Comparison of ENCODE assay signal across 28 cellular contexts in genomic region chr5:142465476-142465875, GRCh38.
"Had no signal": no experiment of that assay in that cellular context is flagged by ENCODE, and none has a peak within 500 bp of the region (broad histone marks: within the 10 kb centered on the region; RNA-seq: fewer than 3 reads in every experiment).

No MANE protein-coding gene starts in this region.

- H3K9me3 Mint-ChIP-seq: activated naive CD4-positive, alpha-beta T cell treated with anti-CD3 and anti-CD28 coated beads, Interleukin-2, amount 50 U/mL, for 72 hours; neural crest cell; stimulated activated naive B cell treated with anti-CD40 and anti-IgM and Interleukin-4, amounts not matched to agents 10 μg/mL and 1 μg/mL and 100 μg/mL, for 72 hours had no signal

- H3K9me3 ChIP-seq: gastrocnemius medialis, right atrium auricular region, transverse colon had no signal

- H3K27ac Mint-ChIP-seq: activated CD4-positive, alpha-beta T cell treated with anti-CD3 and anti-CD28 coated beads for 36 hours; activated CD8-positive, alpha-beta memory T cell treated with anti-CD3 and anti-CD28 coated beads, Interleukin-2, amount 10 ng/mL, durations not matched to agents 7 days and 5 days; activated CD8-positive, alpha-beta T cell treated with anti-CD3 and anti-CD28 coated beads, Interleukin-2, amount 10 ng/mL, durations not matched to agents 7 days and 5 days; activated naive CD4-positive, alpha-beta T cell treated with anti-CD3 and anti-CD28 coated beads, Interleukin-2, amount 50 U/mL, for 72 hours; naive thymus-derived CD4-positive, alpha-beta T cell; stimulated activated naive B cell treated with anti-CD40 and anti-IgM and Interleukin-4, amounts not matched to agents 10 μg/mL and 1 μg/mL and 100 μg/mL, for 72 hours; T-helper 17 cell had no signal

- H3K4me3 Mint-ChIP-seq: activated CD4-positive, alpha-beta T cell treated with anti-CD3 and anti-CD28 coated beads for 36 hours; activated CD8-positive, alpha-beta memory T cell treated with anti-CD3 and anti-CD28 coated beads, Interleukin-2, amount 10 ng/mL, durations not matched to agents 7 days and 5 days; activated CD8-positive, alpha-beta T cell treated with anti-CD3 and anti-CD28 coated beads, Interleukin-2, amount 10 ng/mL, durations not matched to agents 7 days and 5 days; naive thymus-derived CD4-positive, alpha-beta T cell; neural crest cell; T-helper 17 cell had no signal

- H3K4me1 Mint-ChIP-seq: activated CD8-positive, alpha-beta memory T cell treated with anti-CD3 and anti-CD28 coated beads, Interleukin-2, amount 10 ng/mL, durations not matched to agents 7 days and 5 days had no signal

- H3K36me3 Mint-ChIP-seq: activated CD8-positive, alpha-beta memory T cell treated with anti-CD3 and anti-CD28 coated beads, Interleukin-2, amount 10 ng/mL, durations not matched to agents 7 days and 5 days; activated naive CD4-positive, alpha-beta T cell treated with anti-CD3 and anti-CD28 coated beads, Interleukin-2, amount 50 U/mL, for 72 hours; naive thymus-derived CD4-positive, alpha-beta T cell; stimulated activated naive B cell treated with anti-CD40 and anti-IgM and Interleukin-4, amounts not matched to agents 10 μg/mL and 1 μg/mL and 100 μg/mL, for 72 hours had no signal

- H3K27me3 ChIP-seq: gastrocnemius medialis, right atrium auricular region, transverse colon had no signal

- H3K27ac ChIP-seq: gastrocnemius medialis, parathyroid adenoma, right atrium auricular region had no signal

- H3K36me3 ChIP-seq: gastrocnemius medialis, right atrium auricular region, transverse colon had no signal

- H3K27me3 Mint-ChIP-seq: activated CD4-positive, alpha-beta T cell treated with anti-CD3 and anti-CD28 coated beads for 36 hours; naive thymus-derived CD4-positive, alpha-beta T cell; T-helper 17 cell had no signal

- H2AFZ ChIP-seq: parathyroid adenoma had no signal

- FAIRE-seq: colon, endometrium had no signal

- H3K4me3 ChIP-seq: gastrocnemius medialis, right atrium auricular region, transverse colon had no signal

- H3K9ac ChIP-seq: parathyroid adenoma had no signal

- H3K79me2 ChIP-seq: parathyroid adenoma had no signal

- DNase-seq: activated CD4-positive, alpha-beta T cell treated with anti-CD3 and anti-CD28 coated beads for 36 hours; activated CD4-positive, CD25-positive, alpha-beta regulatory T cell; activated CD8-positive, alpha-beta memory T cell treated with anti-CD3 and anti-CD28 coated beads, Interleukin-2, amount 10 ng/mL, durations not matched to agents 7 days and 5 days; activated CD8-positive, alpha-beta T cell treated with anti-CD3 and anti-CD28 coated beads, Interleukin-2, amount 10 ng/mL, durations not matched to agents 7 days and 5 days; activated naive CD4-positive, alpha-beta T cell; activated T-cell treated with anti-CD3 and anti-CD28 coated beads, Interleukin-2, amount 50 U/mL, for 48 hours; anterior cingulate cortex; effector CD8-positive, alpha-beta T cell; gastrocnemius medialis; glutamatergic neuron; islet precursor cell; left colon; midbrain; naive thymus-derived CD4-positive, alpha-beta T cell; occipital lobe; stimulated activated CD4-positive, alpha-beta T cell treated with anti-CD3 and anti-CD28 coated beads, Interleukin-15, amount 100 ng/mL, for 24 hours; stimulated activated CD4-positive, alpha-beta T cell treated with anti-CD3 and anti-CD28 coated beads, Interleukin-2, amount 100 ng/mL, for 24 hours; stimulated activated naive B cell treated with anti-CD40 and anti-IgM and Interleukin-4, amounts not matched to agents 10 μg/mL and 1 μg/mL and 100 μg/mL, for 72 hours; SW 1271; T-helper 17 cell; T1000; transverse colon had no signal

- H3K4me1 ChIP-seq: gastrocnemius medialis, parathyroid adenoma had no signal
